13 cellular contexts compared by ENCODE assay signal in the genomic region with DNA sequence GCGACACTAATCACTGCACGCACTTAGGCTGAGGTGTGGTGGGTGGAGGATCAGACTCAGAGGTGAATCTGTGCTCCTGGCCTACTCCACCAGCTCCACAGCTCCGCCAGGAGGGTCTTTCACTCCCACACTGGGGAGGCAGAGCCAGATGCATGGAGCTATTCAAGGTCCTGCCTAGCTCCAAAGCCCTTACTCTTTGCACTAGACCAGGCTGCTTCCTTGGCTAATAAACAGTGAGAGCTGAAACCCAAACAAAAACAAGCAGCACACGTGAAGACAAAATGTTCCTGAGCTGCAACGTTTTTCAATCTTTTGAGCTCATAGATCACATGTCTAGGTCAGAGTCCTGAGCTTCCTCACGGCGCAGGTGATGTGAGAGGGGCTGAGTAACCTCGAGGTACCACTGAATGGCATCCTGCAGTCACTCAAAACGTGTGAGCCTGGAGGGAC. TPM values are rescaled to one million over a fixed set of nuclear protein-coding genes. Genes with fewer than 3 reads are reported as not detected.
DNase-seq lines count a peak whose midpoint lies in the region; ATAC-seq and TF ChIP-seq lines count a peak whose summit lies in the region.
"Had no signal": no experiment of that assay in that cellular context is flagged by ENCODE, and none has a peak within 500 bp of the region (broad histone marks: within the 10 kb centered on the region; RNA-seq: fewer than 3 reads in every experiment).

No MANE protein-coding gene starts in this region.

- CTCF ChIA-PET in CD8-positive, alpha-beta memory T cell (lab: Charles Lee), result interaction anchor here (2.3 to 11.9 kb wide), 3 partner anchors 11 to 75 kb away, joined by 9 to 93 read pairs (median 11); partner anchors contain the start of gene CAPZB
- CTCF ChIA-PET in activated CD4-positive, alpha-beta memory T cell treated with anti-CD3 and anti-CD28 coated beads for 36 hours (lab: Charles Lee), result interaction anchor here (0.6 to 2.1 kb wide), 6 partner anchors 11 to 188 kb away, joined by 3 to 12 read pairs (median 4); no protein-coding TSS in a partner anchor

- peaks cover 6% of the 10 kb centered on the region for H3K36me3 ChIP-seq in CD8-positive, alpha-beta memory T cell (ENCODE audit: insufficient read depth, low read length)
- H3K36me3 ChIP-seq in left lung, result peaks cover 0 to 14% of the 10 kb centered on the region in 2 donors

- POLR2A ChIA-PET in CD8-positive, alpha-beta memory T cell (lab: Charles Lee), result interaction anchor here (0.5 to 1.6 kb wide), 3 partner anchors 8 to 21 kb away, joined by 3 to 5 read pairs (median 5); no protein-coding TSS in a partner anchor
- POLR2A ChIA-PET in activated CD4-positive, alpha-beta memory T cell treated with anti-CD3 and anti-CD28 coated beads for 36 hours (lab: Charles Lee), result interaction anchor here (0.9 to 1.3 kb wide), 3 partner anchors 11 to 19 kb away, joined by 3 read pairs; partner anchors contain the start of gene CAPZB

- H3K27ac ChIP-seq in CD8-positive, alpha-beta memory T cell (ENCODE audit: low read depth, low read length), result no peak overlapping the region
- H3K27ac ChIP-seq in skin epidermis (peak overlapping the region in 11 of 21 experiments; percentile 6 to 88 (median 28)), left lung (no peak overlapping the region)
- H3K27ac ChIP-seq: PC-9 had no signal

- TF ChIP-seq CTCF in glutamatergic neuron (IDR thresholded peaks at IDR 0.05; ENCODE audit: partially characterized antibody, unreplicated experiment) (no peak), left lung (IDR thresholded peaks at IDR 0.05) (no peak)

- no peak for ATAC-seq in left lung

- H3K9me3 Mint-ChIP-seq in CD8-positive, alpha-beta memory T cell, result no peaks in the 10 kb centered on the region
- no peaks in the 10 kb centered on the region for H3K9me3 Mint-ChIP-seq in activated CD4-positive, alpha-beta memory T cell treated with anti-CD3 and anti-CD28 coated beads for 36 hours
- peaks cover 9% of the 10 kb centered on the region for H3K9me3 Mint-ChIP-seq in glutamatergic neuron (ENCODE audit: unreplicated experiment)
- H3K9me3 Mint-ChIP-seq: neural crest cell had no signal

- H3K4me3 ChIP-seq in CD8-positive, alpha-beta memory T cell (ENCODE audit: low read length), result no peak overlapping the region
- H3K4me3 ChIP-seq in skin epidermis, result no peak overlapping the region
- H3K4me3 ChIP-seq in left lung, result no peak overlapping the region
- H3K4me3 ChIP-seq: BLaER1 treated with 17β-estradiol and CSF1 and Interleukin-3, amounts not matched to agents 10 nM and 100 nM; PC-9 had no signal

- DNase-seq in CD8-positive, alpha-beta memory T cell, result no peak
- no peak for DNase-seq in activated CD4-positive, alpha-beta memory T cell treated with anti-CD3 and anti-CD28 coated beads for 36 hours
- DNase-seq in glutamatergic neuron, result no peak
- DNase-seq in amygdala (lab: John Stamatoyannopoulos, UW), result no peak
- no peak for DNase-seq in iPS-NIHi11 (ENCODE audit: low spot score)
- no peak for DNase-seq in left lung
- no peak for DNase-seq in KG1 (lab: John Stamatoyannopoulos, UW)
- DNase-seq: MM.1S, NCI-H226, PC-9 had no signal

- H3K4me3 Mint-ChIP-seq in CD8-positive, alpha-beta memory T cell, result peak overlapping the region in 4 of 7 donors; percentile 20 to 57 (median 48)
- H3K4me3 Mint-ChIP-seq in activated CD4-positive, alpha-beta memory T cell treated with anti-CD3 and anti-CD28 coated beads for 36 hours, result no peak overlapping the region
- no peak overlapping the region for H3K4me3 Mint-ChIP-seq in glutamatergic neuron (ENCODE audit: unreplicated experiment)
- H3K4me3 Mint-ChIP-seq: neural crest cell had no signal

- peaks cover 90 to 97% (median 97%) of the 10 kb centered on the region in 3 donors for H3K4me1 Mint-ChIP-seq in CD8-positive, alpha-beta memory T cell
- peaks cover 90% of the 10 kb centered on the region for H3K4me1 Mint-ChIP-seq in activated CD4-positive, alpha-beta memory T cell treated with anti-CD3 and anti-CD28 coated beads for 36 hours (ENCODE audit: low read depth)
- H3K4me1 Mint-ChIP-seq in glutamatergic neuron (ENCODE audit: low read depth, unreplicated experiment), result peaks cover 37% of the 10 kb centered on the region

- H3K36me3 Mint-ChIP-seq in CD8-positive, alpha-beta memory T cell, result peaks cover 0 to 36% (median 6%) of the 10 kb centered on the region in 3 donors
- H3K36me3 Mint-ChIP-seq in activated CD4-positive, alpha-beta memory T cell treated with anti-CD3 and anti-CD28 coated beads for 36 hours, result peaks cover 15% of the 10 kb centered on the region
- H3K36me3 Mint-ChIP-seq in glutamatergic neuron (ENCODE audit: unreplicated experiment), result peaks cover 3% of the 10 kb centered on the region

- H3K27me3 ChIP-seq in CD8-positive, alpha-beta memory T cell (ENCODE audit: insufficient read depth, low read length, poor library complexity, severe bottlenecking), result no peaks in the 10 kb centered on the region
- H3K27me3 ChIP-seq in left lung, result no peaks in the 10 kb centered on the region
- H3K27me3 ChIP-seq: BLaER1 treated with 17β-estradiol and CSF1 and Interleukin-3, amounts not matched to agents 10 nM and 100 nM had no signal

- peak overlapping the region; percentile 65 to 98 (median 88) for H3K27ac Mint-ChIP-seq in CD8-positive, alpha-beta memory T cell
- H3K27ac Mint-ChIP-seq in activated CD4-positive, alpha-beta memory T cell treated with anti-CD3 and anti-CD28 coated beads for 36 hours, result peak overlapping the region; percentile 23
- H3K27ac Mint-ChIP-seq in glutamatergic neuron (ENCODE audit: unreplicated experiment), result peak overlapping the region; percentile 11

- H3K9me3 ChIP-seq in CD8-positive, alpha-beta memory T cell (ENCODE audit: low read length), result no peaks in the 10 kb centered on the region
- H3K9me3 ChIP-seq in left lung, result no peaks in the 10 kb centered on the region
- H3K9me3 ChIP-seq: BLaER1 treated with 17β-estradiol and CSF1 and Interleukin-3, amounts not matched to agents 10 nM and 100 nM had no signal

- H3K4me1 ChIP-seq in CD8-positive, alpha-beta memory T cell (ENCODE audit: insufficient read depth, low read length), result peaks cover 100% of the 10 kb centered on the region
- H3K4me1 ChIP-seq in left lung, result peaks cover 31 to 95% of the 10 kb centered on the region in 2 donors

- intact Hi-C loops in activated CD4-positive, alpha-beta memory T cell treated with anti-CD3 and anti-CD28 coated beads for 36 hours (cut with micrococcal nuclease), result loop anchor here (10.0 kb wide), 1 partner anchor 211 kb away; the partner anchor contains the start of genes EMC1 and MRTO4
- intact Hi-C loops in left lung (cut with DNase I), result no loop called here

- H3K27me3 Mint-ChIP-seq in CD8-positive, alpha-beta memory T cell, result no peaks in the 10 kb centered on the region
- no peaks in the 10 kb centered on the region for H3K27me3 Mint-ChIP-seq in activated CD4-positive, alpha-beta memory T cell treated with anti-CD3 and anti-CD28 coated beads for 36 hours
- peaks cover 4% of the 10 kb centered on the region for H3K27me3 Mint-ChIP-seq in glutamatergic neuron (ENCODE audit: unreplicated experiment)

RNA-seq across cellular contexts. Expression of gene CAPZB, which starts 19.2 kb away (rescaled TPM):
- 100 to 1,000 TPM; 284 to 289 TPM for total RNA-seq in CD8-positive, alpha-beta memory T cell
- polyA plus RNA-seq in CD8-positive, alpha-beta memory T cell, result 540 TPM
- 100 to 1,000 TPM; 388 to 419 TPM for total RNA-seq in activated CD4-positive, alpha-beta memory T cell treated with anti-CD3 and anti-CD28 coated beads for 36 hours
- total RNA-seq in glutamatergic neuron (ENCODE audit: unreplicated experiment) (326 TPM), left lung (100 to 1,000 TPM; 293 to 327 TPM)

Comparison
In these comparisons a context has a peak if more than half of its experiments do, and no peak if none do; other contexts are left out.
1. H3K27ac ChIP-seq: peak in skin epidermis (11 of 21); none in CD8-positive, alpha-beta memory T cell (single experiment) and left lung (0 of 2).
2. H3K27ac Mint-ChIP-seq: peak in every context shown above with its lines; median percentile 88 in CD8-positive, alpha-beta memory T cell; 23 in activated CD4-positive, alpha-beta memory T cell treated with anti-CD3 and anti-CD28 coated beads for 36 hours; 11 in glutamatergic neuron.
3. H3K4me3 Mint-ChIP-seq: peak in CD8-positive, alpha-beta memory T cell (4 of 7); none in activated CD4-positive, alpha-beta memory T cell treated with anti-CD3 and anti-CD28 coated beads for 36 hours (single experiment) and glutamatergic neuron (single experiment).